Comparison of ENCODE assay signal across 14 cellular contexts in genomic region chr6:26598267-26598666, GRCh38. TPM values are rescaled to one million over a fixed set of nuclear protein-coding genes. Genes with fewer than 3 reads are reported as not detected.
DNase-seq lines count a peak whose midpoint lies in the region; ATAC-seq, FAIRE-seq and TF ChIP-seq lines count a peak whose summit lies in the region.
"Had no signal": no experiment of that assay in that cellular context is flagged by ENCODE, and none has a peak within 500 bp of the region (broad histone marks: within the 10 kb centered on the region; RNA-seq: fewer than 3 reads in every experiment).

No MANE protein-coding gene starts in this region.

- H3K4me3 Mint-ChIP-seq in MCF 10A (ENCODE audit: unreplicated experiment) = no peak overlapping the region

- H3K27me3 ChIP-seq in mammary epithelial cell (ENCODE audit: insufficient read depth, low read length) (no peaks in the 10 kb centered on the region), keratinocyte (ENCODE audit: control insufficient read depth, extremely low read depth, insufficient read depth, low read length) (no peaks in the 10 kb centered on the region), subcutaneous abdominal adipose tissue (ENCODE audit: control insufficient read depth in 5 of 5, insufficient read depth in 4 of 5, low read length in 5 of 5) (peaks cover 0 to 9% (median 4%) of the 10 kb centered on the region in 5 donors)

- intact Hi-C loops in mammary epithelial cell (cut with micrococcal nuclease) = no loop called here
- intact Hi-C loops in MCF 10A (cut with micrococcal nuclease) = loop anchor here (5.0 kb wide), 1 partner anchor 381 kb away; a partner anchor contains a TSS
- intact Hi-C loops in OCI-LY7 (cut with micrococcal nuclease; ENCODE audit: unreplicated experiment) = loop anchor here (5.0 kb wide), 1 partner anchor 421 kb away; no protein-coding TSS in a partner anchor

- no peak for FAIRE-seq in keratinocyte (lab: Jason Lieb, UNC)

- H3K4me3 ChIP-seq in mammary epithelial cell (replicated peaks in 1 of 3; ENCODE audit: insufficient read depth in 1 of 3, low read depth in 2 of 3, low read length in 3 of 3) (peak overlapping the region; percentile 61 to 99 (median 89)), OCI-LY7 (ENCODE audit: low read depth, low read length, poor library complexity, severe bottlenecking) (peak overlapping the region; percentile 91), keratinocyte (ENCODE audit: control insufficient read depth in 2 of 3, extremely low read depth in 1 of 3, insufficient read depth in 2 of 3, low read depth in 1 of 3, low read length in 3 of 3) (peak overlapping the region in 1 of 3 experiments; percentile 96), subcutaneous abdominal adipose tissue (ENCODE audit: low read depth in 1 of 5, low read length in 5 of 5) (peak overlapping the region in 3 of 5 donors; percentile 97 to 100 (median 100))

- dilution Hi-C loops in mammary epithelial cell (cut with HindIII; ENCODE audit: low sequenced_read_pairs) = no loop called here
- dilution Hi-C loops in keratinocyte (cut with MboI; ENCODE audit: extremely low pct_ligation_motif_present, low sequenced_read_pairs) = no loop called here

- H4K20me1 ChIP-seq in mammary epithelial cell (ENCODE audit: insufficient read depth, low read length) (no peaks in the 10 kb centered on the region), OCI-LY7 (ENCODE audit: insufficient read depth, low read length) (0 out of 2 replicates have a peak, but pooled peaks cover 7% of the 10 kb centered on the region), keratinocyte (ENCODE audit: control insufficient read depth, extremely low read depth, insufficient read depth, low read length) (no peaks in the 10 kb centered on the region)

- no peak overlapping the region for H3K27ac Mint-ChIP-seq in MCF 10A (ENCODE audit: low read depth, unreplicated experiment)

- peak overlapping the region; percentile 88 for H3K4me2 ChIP-seq in mammary epithelial cell (ENCODE audit: insufficient read depth, low read depth, low read length)
- H3K4me2 ChIP-seq in OCI-LY7 (ENCODE audit: low read length) = peak overlapping the region; percentile 99
- peak overlapping the region; percentile 91 for H3K4me2 ChIP-seq in keratinocyte (ENCODE audit: control insufficient read depth, extremely low read depth, insufficient read depth, low read depth, low read length)

- H3K27ac ChIP-seq in mammary epithelial cell (ENCODE audit: insufficient read depth, low read depth, low read length) (no peak overlapping the region), OCI-LY7 (ENCODE audit: low read depth, low read length, poor library complexity, severe bottlenecking) (no peak overlapping the region), keratinocyte (ENCODE audit: control insufficient read depth, insufficient read depth, low read length) (no peak overlapping the region), subcutaneous abdominal adipose tissue (ENCODE audit: low read depth, low read length) (no peak overlapping the region)
- H3K27ac ChIP-seq: prostate gland had no signal

- H3K36me3 Mint-ChIP-seq in MCF 10A (ENCODE audit: insufficient read depth, unreplicated experiment) = peaks cover 32% of the 10 kb centered on the region

- CTCF ChIA-PET in mammary epithelial cell (lab: Charles Lee; ENCODE audit: low non-redundant PET) (no interaction called here), MCF 10A (lab: Yijun Ruan, JAX) (no interaction called here), OCI-LY7 (lab: Charles Lee; ENCODE audit: unreplicated experiment) (no interaction called here)

- H3K9me3 Mint-ChIP-seq in MCF 10A (ENCODE audit: unreplicated experiment) = no peaks in the 10 kb centered on the region

- H3K9me2 ChIP-seq in OCI-LY7 (ENCODE audit: insufficient read depth, low read length) = no peaks in the 10 kb centered on the region

- H3K36me3 ChIP-seq in mammary epithelial cell (ENCODE audit: insufficient read depth, low read length) (peaks cover 3% of the 10 kb centered on the region), OCI-LY7 (ENCODE audit: insufficient read depth, low read length) (peaks cover 34% of the 10 kb centered on the region), keratinocyte (ENCODE audit: control insufficient read depth in 2 of 2, extremely low read depth in 1 of 2, insufficient read depth in 2 of 2, low read length in 2 of 2) (peaks cover 8 to 15% of the 10 kb centered on the region in 2 experiments), subcutaneous abdominal adipose tissue (ENCODE audit: control insufficient read depth in 5 of 5, insufficient read depth in 5 of 5, low read length in 5 of 5) (peaks cover 5 to 25% (median 19%) of the 10 kb centered on the region in 5 donors)
- H3K36me3 ChIP-seq: prostate gland had no signal

- no TSS peak for BruUV-seq in mammary epithelial cell (replicated peaks; lab: Mats Ljungman, UMichigan)
- no TSS peak for BruUV-seq in MCF 10A (replicated peaks; lab: Mats Ljungman, UMichigan)
- no TSS peak for BruUV-seq in OCI-LY7 (replicated peaks; lab: Mats Ljungman, UMichigan)

- H3K9me3 ChIP-seq in mammary epithelial cell (replicated peaks; ENCODE audit: insufficient read depth, low read length) (no peaks in the 10 kb centered on the region), OCI-LY7 (ENCODE audit: low read length) (no peaks in the 10 kb centered on the region), keratinocyte (ENCODE audit: control insufficient read depth, low read depth, low read length) (no peaks in the 10 kb centered on the region), subcutaneous abdominal adipose tissue (ENCODE audit: control insufficient read depth in 5 of 5, low read length in 5 of 5) (no peaks in the 10 kb centered on the region)
- H3K9me3 ChIP-seq: prostate gland, transverse colon had no signal

- H2AFZ ChIP-seq in mammary epithelial cell (ENCODE audit: low read depth, low read length) (no peak overlapping the region), OCI-LY7 (ENCODE audit: low read length) (no peak overlapping the region), keratinocyte (ENCODE audit: control insufficient read depth, low read length) (no peak overlapping the region)

- H3K9me1 ChIP-seq in keratinocyte (ENCODE audit: control insufficient read depth, extremely low read depth, insufficient read depth, low read length) = no peaks in the 10 kb centered on the region

- POLR2A ChIA-PET in MCF 10A (lab: Yijun Ruan, JAX) (interaction anchor here (0.7 kb wide), 1 partner anchor 422 kb away, joined by 5 read pairs; no protein-coding TSS in a partner anchor), OCI-LY7 (lab: Charles Lee) (no interaction called here)

- in situ Hi-C loops in mammary epithelial cell (cut with MboI; ENCODE audit: low sequenced_read_pairs in 2 of 2) = no loop called here

- H3K79me2 ChIP-seq in mammary epithelial cell (ENCODE audit: insufficient read depth, low read length) = peaks cover 26% of the 10 kb centered on the region
- peaks cover 26% of the 10 kb centered on the region for H3K79me2 ChIP-seq in OCI-LY7 (ENCODE audit: insufficient read depth, low read depth, low read length)
- H3K79me2 ChIP-seq in keratinocyte (ENCODE audit: control insufficient read depth, insufficient read depth, low read length) = peaks cover 20% of the 10 kb centered on the region

- peaks cover 19% of the 10 kb centered on the region for H3K4me1 ChIP-seq in mammary epithelial cell (ENCODE audit: insufficient read depth, low read length)
- peaks cover 19% of the 10 kb centered on the region for H3K4me1 ChIP-seq in OCI-LY7 (ENCODE audit: insufficient read depth, low read length, poor library complexity, severe bottlenecking)
- peaks cover 22% of the 10 kb centered on the region for H3K4me1 ChIP-seq in keratinocyte (ENCODE audit: control insufficient read depth, extremely low read depth, insufficient read depth, low read length)
- H3K4me1 ChIP-seq in subcutaneous abdominal adipose tissue (ENCODE audit: control insufficient read depth in 5 of 5, insufficient read depth in 5 of 5, low read length in 5 of 5) = peaks cover 6 to 28% (median 24%) of the 10 kb centered on the region in 5 donors

- H3K27me3 Mint-ChIP-seq in MCF 10A (ENCODE audit: insufficient read depth, unreplicated experiment) = no peaks in the 10 kb centered on the region

- no peak for TF ChIP-seq CTCF in mammary epithelial cell (conservative IDR thresholded peaks at IDR 0.05 in 1 of 2, IDR thresholded peaks at IDR 0.05 in 1 of 2; ENCODE audit: extremely low read depth in 1 of 2, insufficient read depth in 1 of 2, low read depth in 1 of 2, low read length in 2 of 2)
- TF ChIP-seq CTCF in MCF 10A (IDR thresholded peaks at IDR 0.05; ENCODE audit: unreplicated experiment) = no peak
- TF ChIP-seq CTCF in OCI-LY7 (conservative IDR thresholded peaks at IDR 0.05; ENCODE audit: low read length) = no peak
- no peak for TF ChIP-seq CTCF in keratinocyte (optimal IDR thresholded peaks at IDR 0.05 in 1 of 3, IDR thresholded peaks at IDR 0.05 in 1 of 3, conservative IDR thresholded peaks at IDR 0.05 in 1 of 3; ENCODE audit: extremely low read depth in 1 of 3, insufficient read depth in 2 of 3, low read length in 3 of 3)

- H3K4me1 Mint-ChIP-seq in MCF 10A (ENCODE audit: insufficient read depth, unreplicated experiment) = peaks cover 6% of the 10 kb centered on the region

- DNase-seq in mammary epithelial cell (no peak), MCF 10A (ENCODE audit: unreplicated experiment) (no peak), OCI-LY7 (ENCODE audit: low spot score) (no peak), keratinocyte (ENCODE audit: low read depth, low spot score) (no peak), DMS79 (lab: John Stamatoyannopoulos, UW) (no peak)
- DNase-seq: amygdala, left ventricle myocardium superior, NCI-H1417 treated with DMSO at 0.1 percent for 48 hours, NCI-H774, transverse colon had no signal

- ATAC-seq in GM19035 (IDR thresholded peaks at IDR 0.05; ENCODE audit: unreplicated experiment) (no peak), HG03354 (IDR thresholded peaks at IDR 0.05; ENCODE audit: poor library complexity, severe bottlenecking, unreplicated experiment) (no peak)
- ATAC-seq: left ventricle myocardium superior had no signal

- WGBS in mammary epithelial cell (ENCODE audit: low coverage, missing lambda C conversion rate) = 98% methylated on average over 7 of the region's 22 CpGs

- no peak overlapping the region for H3K9ac ChIP-seq in mammary epithelial cell (ENCODE audit: insufficient read depth, low read length)
- H3K9ac ChIP-seq in keratinocyte (ENCODE audit: control insufficient read depth, extremely low read depth, insufficient read depth, low read length) = peak overlapping the region; percentile 98
- peak overlapping the region in 1 of 5 donors; percentile 14 for H3K9ac ChIP-seq in subcutaneous abdominal adipose tissue (ENCODE audit: low read length in 5 of 5)

RNA-seq across cellular contexts. Expression of gene ABT1, which starts 1.5 kb away (rescaled TPM):
- total RNA-seq in mammary epithelial cell (10 to 100 TPM; 14.2 to 15.9 TPM), MCF 10A (2022) (11.9 and 12.9 TPM in 2 replicates), OCI-LY7 (2022) (25.3 and 26.3 TPM in 2 replicates)
- polyA plus RNA-seq in mammary epithelial cell (18.8 TPM), keratinocyte (16.0 to 21.4 TPM (median 16.8 TPM) in 3 replicates)
- polyA minus RNA-seq in mammary epithelial cell (12.5 TPM), keratinocyte (8.2 to 16.3 TPM (median 10.7 TPM) in 3 replicates)
- total RNA-seq in OCI-LY7 (2014; rRNA removed; shearing (Covaris generic)) = 32.2 and 34.6 TPM in 2 replicates
- polyA plus RNA-seq in keratinocyte (2011; ENCODE audit: low read depth) = 6.1 TPM
- polyA plus RNA-seq in keratinocyte (2011; cell fraction: cytosol; rRNA removed) = 14.3 and 14.6 TPM in 2 replicates
- 11.0 and 13.1 TPM in 2 replicates for polyA plus RNA-seq in keratinocyte (2011; cell fraction: nucleus; rRNA removed)
- 12.8 and 15.0 TPM in 2 replicates for polyA plus RNA-seq in keratinocyte (2012; ENCODE audit: low replicate concordance)
- polyA minus RNA-seq in keratinocyte (2011; cell fraction: cytosol; rRNA and poly(A)+ RNA removed) = 17.6 TPM
- 6.4 and 7.4 TPM in 2 replicates for polyA minus RNA-seq in keratinocyte (2011; cell fraction: nucleus; rRNA and poly(A)+ RNA removed)
